1 cellular context compared by ENCODE assay signal in the genomic region with DNA sequence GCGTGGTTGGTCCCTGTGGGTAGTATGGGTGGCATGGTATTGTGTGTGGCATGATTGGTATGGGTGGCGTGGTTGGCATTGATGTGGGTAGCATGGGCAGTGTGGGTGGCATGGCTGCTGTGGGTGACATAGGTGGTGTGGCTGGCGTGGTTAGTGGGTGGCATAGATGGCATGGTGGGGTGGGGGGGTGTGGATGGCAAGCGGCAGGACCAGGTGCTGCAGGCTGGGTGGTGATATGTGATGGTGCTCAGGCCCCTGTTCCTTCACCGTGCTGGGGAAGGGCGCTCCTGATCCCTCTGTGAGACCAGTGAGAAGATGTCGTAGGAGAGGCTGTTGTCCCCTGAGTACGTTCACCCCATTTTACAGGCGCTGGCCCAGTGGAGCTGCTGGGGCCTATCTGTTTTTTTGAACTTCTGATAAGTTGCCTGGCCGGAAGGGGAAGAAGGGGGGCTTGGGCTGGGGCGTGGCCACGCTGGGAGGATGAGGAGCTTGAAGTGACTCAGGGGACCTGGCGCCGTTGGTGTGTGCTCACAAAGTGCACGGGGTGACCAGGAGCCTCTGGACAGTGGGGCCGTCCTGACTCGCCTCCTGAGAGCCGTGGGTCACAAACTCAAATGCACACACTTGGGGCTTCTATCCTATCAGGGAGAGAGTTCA.
TF ChIP-seq lines count a peak whose summit lies in the region.

No MANE protein-coding gene starts in this region.

TF ChIP-seq in K562, 482 proteins besides CTCF, POLR2A, EP300 and RAD21 (continued from another document and continues in another):
- TF ChIP-seq, protein P1, sequence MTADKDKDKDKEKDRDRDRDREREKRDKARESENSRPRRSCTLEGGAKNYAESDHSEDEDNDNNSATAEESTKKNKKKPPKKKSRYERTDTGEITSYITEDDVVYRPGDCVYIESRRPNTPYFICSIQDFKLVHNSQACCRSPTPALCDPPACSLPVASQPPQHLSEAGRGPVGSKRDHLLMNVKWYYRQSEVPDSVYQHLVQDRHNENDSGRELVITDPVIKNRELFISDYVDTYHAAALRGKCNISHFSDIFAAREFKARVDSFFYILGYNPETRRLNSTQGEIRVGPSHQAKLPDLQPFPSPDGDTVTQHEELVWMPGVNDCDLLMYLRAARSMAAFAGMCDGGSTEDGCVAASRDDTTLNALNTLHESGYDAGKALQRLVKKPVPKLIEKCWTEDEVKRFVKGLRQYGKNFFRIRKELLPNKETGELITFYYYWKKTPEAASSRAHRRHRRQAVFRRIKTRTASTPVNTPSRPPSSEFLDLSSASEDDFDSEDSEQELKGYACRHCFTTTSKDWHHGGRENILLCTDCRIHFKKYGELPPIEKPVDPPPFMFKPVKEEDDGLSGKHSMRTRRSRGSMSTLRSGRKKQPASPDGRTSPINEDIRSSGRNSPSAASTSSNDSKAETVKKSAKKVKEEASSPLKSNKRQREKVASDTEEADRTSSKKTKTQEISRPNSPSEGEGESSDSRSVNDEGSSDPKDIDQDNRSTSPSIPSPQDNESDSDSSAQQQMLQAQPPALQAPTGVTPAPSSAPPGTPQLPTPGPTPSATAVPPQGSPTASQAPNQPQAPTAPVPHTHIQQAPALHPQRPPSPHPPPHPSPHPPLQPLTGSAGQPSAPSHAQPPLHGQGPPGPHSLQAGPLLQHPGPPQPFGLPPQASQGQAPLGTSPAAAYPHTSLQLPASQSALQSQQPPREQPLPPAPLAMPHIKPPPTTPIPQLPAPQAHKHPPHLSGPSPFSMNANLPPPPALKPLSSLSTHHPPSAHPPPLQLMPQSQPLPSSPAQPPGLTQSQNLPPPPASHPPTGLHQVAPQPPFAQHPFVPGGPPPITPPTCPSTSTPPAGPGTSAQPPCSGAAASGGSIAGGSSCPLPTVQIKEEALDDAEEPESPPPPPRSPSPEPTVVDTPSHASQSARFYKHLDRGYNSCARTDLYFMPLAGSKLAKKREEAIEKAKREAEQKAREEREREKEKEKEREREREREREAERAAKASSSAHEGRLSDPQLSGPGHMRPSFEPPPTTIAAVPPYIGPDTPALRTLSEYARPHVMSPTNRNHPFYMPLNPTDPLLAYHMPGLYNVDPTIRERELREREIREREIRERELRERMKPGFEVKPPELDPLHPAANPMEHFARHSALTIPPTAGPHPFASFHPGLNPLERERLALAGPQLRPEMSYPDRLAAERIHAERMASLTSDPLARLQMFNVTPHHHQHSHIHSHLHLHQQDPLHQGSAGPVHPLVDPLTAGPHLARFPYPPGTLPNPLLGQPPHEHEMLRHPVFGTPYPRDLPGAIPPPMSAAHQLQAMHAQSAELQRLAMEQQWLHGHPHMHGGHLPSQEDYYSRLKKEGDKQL (CRISPR knock-in tag; IDR thresholded peaks at IDR 0.05; ENCODE audit: borderline replicate concordance) = no peak
- TF ChIP-seq ZNF316 (IDR thresholded peaks at IDR 0.05) = no peak
- no peak for TF ChIP-seq ZNF583 (CRISPR knock-in tag; IDR thresholded peaks at IDR 0.05)
- TF ChIP-seq ZNF57 (CRISPR knock-in tag; IDR thresholded peaks at IDR 0.05) = no peak
- TF ChIP-seq ELF1 (tag; IDR thresholded peaks at IDR 0.05) = no peak
- no peak for TF ChIP-seq ZNF134 (CRISPR knock-in tag; conservative IDR thresholded peaks at IDR 0.05)
- no peak for TF ChIP-seq C11orf30 (IDR thresholded peaks at IDR 0.05; ENCODE audit: low read depth)
- TF ChIP-seq ZNF408 (CRISPR knock-in tag; IDR thresholded peaks at IDR 0.05; ENCODE audit: low read depth) = no peak
- no peak for TF ChIP-seq ZNF766 (CRISPR knock-in tag; conservative IDR thresholded peaks at IDR 0.05)
- TF ChIP-seq, protein P2, sequence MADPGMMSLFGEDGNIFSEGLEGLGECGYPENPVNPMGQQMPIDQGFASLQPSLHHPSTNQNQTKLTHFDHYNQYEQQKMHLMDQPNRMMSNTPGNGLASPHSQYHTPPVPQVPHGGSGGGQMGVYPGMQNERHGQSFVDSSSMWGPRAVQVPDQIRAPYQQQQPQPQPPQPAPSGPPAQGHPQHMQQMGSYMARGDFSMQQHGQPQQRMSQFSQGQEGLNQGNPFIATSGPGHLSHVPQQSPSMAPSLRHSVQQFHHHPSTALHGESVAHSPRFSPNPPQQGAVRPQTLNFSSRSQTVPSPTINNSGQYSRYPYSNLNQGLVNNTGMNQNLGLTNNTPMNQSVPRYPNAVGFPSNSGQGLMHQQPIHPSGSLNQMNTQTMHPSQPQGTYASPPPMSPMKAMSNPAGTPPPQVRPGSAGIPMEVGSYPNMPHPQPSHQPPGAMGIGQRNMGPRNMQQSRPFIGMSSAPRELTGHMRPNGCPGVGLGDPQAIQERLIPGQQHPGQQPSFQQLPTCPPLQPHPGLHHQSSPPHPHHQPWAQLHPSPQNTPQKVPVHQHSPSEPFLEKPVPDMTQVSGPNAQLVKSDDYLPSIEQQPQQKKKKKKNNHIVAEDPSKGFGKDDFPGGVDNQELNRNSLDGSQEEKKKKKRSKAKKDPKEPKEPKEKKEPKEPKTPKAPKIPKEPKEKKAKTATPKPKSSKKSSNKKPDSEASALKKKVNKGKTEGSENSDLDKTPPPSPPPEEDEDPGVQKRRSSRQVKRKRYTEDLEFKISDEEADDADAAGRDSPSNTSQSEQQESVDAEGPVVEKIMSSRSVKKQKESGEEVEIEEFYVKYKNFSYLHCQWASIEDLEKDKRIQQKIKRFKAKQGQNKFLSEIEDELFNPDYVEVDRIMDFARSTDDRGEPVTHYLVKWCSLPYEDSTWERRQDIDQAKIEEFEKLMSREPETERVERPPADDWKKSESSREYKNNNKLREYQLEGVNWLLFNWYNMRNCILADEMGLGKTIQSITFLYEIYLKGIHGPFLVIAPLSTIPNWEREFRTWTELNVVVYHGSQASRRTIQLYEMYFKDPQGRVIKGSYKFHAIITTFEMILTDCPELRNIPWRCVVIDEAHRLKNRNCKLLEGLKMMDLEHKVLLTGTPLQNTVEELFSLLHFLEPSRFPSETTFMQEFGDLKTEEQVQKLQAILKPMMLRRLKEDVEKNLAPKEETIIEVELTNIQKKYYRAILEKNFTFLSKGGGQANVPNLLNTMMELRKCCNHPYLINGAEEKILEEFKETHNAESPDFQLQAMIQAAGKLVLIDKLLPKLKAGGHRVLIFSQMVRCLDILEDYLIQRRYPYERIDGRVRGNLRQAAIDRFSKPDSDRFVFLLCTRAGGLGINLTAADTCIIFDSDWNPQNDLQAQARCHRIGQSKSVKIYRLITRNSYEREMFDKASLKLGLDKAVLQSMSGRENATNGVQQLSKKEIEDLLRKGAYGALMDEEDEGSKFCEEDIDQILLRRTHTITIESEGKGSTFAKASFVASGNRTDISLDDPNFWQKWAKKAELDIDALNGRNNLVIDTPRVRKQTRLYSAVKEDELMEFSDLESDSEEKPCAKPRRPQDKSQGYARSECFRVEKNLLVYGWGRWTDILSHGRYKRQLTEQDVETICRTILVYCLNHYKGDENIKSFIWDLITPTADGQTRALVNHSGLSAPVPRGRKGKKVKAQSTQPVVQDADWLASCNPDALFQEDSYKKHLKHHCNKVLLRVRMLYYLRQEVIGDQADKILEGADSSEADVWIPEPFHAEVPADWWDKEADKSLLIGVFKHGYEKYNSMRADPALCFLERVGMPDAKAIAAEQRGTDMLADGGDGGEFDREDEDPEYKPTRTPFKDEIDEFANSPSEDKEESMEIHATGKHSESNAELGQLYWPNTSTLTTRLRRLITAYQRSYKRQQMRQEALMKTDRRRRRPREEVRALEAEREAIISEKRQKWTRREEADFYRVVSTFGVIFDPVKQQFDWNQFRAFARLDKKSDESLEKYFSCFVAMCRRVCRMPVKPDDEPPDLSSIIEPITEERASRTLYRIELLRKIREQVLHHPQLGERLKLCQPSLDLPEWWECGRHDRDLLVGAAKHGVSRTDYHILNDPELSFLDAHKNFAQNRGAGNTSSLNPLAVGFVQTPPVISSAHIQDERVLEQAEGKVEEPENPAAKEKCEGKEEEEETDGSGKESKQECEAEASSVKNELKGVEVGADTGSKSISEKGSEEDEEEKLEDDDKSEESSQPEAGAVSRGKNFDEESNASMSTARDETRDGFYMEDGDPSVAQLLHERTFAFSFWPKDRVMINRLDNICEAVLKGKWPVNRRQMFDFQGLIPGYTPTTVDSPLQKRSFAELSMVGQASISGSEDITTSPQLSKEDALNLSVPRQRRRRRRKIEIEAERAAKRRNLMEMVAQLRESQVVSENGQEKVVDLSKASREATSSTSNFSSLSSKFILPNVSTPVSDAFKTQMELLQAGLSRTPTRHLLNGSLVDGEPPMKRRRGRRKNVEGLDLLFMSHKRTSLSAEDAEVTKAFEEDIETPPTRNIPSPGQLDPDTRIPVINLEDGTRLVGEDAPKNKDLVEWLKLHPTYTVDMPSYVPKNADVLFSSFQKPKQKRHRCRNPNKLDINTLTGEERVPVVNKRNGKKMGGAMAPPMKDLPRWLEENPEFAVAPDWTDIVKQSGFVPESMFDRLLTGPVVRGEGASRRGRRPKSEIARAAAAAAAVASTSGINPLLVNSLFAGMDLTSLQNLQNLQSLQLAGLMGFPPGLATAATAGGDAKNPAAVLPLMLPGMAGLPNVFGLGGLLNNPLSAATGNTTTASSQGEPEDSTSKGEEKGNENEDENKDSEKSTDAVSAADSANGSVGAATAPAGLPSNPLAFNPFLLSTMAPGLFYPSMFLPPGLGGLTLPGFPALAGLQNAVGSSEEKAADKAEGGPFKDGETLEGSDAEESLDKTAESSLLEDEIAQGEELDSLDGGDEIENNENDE (IDR thresholded peaks at IDR 0.05; ENCODE audit: low read depth, low read length) = no peak
- no peak for TF ChIP-seq ZNF140 (CRISPR knock-in tag; IDR thresholded peaks at IDR 0.05)
- no peak for TF ChIP-seq ZNF274 (IDR thresholded peaks at IDR 0.05; ENCODE audit: borderline replicate concordance, low read depth, low read length)
- TF ChIP-seq, protein P3, sequence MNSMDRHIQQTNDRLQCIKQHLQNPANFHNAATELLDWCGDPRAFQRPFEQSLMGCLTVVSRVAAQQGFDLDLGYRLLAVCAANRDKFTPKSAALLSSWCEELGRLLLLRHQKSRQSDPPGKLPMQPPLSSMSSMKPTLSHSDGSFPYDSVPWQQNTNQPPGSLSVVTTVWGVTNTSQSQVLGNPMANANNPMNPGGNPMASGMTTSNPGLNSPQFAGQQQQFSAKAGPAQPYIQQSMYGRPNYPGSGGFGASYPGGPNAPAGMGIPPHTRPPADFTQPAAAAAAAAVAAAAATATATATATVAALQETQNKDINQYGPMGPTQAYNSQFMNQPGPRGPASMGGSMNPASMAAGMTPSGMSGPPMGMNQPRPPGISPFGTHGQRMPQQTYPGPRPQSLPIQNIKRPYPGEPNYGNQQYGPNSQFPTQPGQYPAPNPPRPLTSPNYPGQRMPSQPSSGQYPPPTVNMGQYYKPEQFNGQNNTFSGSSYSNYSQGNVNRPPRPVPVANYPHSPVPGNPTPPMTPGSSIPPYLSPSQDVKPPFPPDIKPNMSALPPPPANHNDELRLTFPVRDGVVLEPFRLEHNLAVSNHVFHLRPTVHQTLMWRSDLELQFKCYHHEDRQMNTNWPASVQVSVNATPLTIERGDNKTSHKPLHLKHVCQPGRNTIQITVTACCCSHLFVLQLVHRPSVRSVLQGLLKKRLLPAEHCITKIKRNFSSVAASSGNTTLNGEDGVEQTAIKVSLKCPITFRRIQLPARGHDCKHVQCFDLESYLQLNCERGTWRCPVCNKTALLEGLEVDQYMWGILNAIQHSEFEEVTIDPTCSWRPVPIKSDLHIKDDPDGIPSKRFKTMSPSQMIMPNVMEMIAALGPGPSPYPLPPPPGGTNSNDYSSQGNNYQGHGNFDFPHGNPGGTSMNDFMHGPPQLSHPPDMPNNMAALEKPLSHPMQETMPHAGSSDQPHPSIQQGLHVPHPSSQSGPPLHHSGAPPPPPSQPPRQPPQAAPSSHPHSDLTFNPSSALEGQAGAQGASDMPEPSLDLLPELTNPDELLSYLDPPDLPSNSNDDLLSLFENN (IDR thresholded peaks at IDR 0.05; ENCODE audit: low read depth in 2 of 2, low read length in 2 of 2) = no peak
- TF ChIP-seq ESRRB (CRISPR knock-in tag; IDR thresholded peaks at IDR 0.05; ENCODE audit: borderline replicate concordance) = no peak
- TF ChIP-seq ZNF436 (CRISPR knock-in tag; IDR thresholded peaks at IDR 0.05) = no peak
- no peak for TF ChIP-seq ZNF780A (CRISPR knock-in tag; IDR thresholded peaks at IDR 0.05)
- no peak for TF ChIP-seq FOXJ2 (tag; IDR thresholded peaks at IDR 0.05)
- TF ChIP-seq HDAC6 (IDR thresholded peaks at IDR 0.05; ENCODE audit: low read depth, low read length) = no peak
- TF ChIP-seq ATF1 (CRISPR knock-in tag; IDR thresholded peaks at IDR 0.05) = no peak
- peak; percentile 28; the same call in 1 of the 2 replicates for TF ChIP-seq ATF1 (tag; IDR thresholded peaks at IDR 0.05)
- no peak for TF ChIP-seq ZNF707 (CRISPR knock-in tag; conservative IDR thresholded peaks at IDR 0.05)
- TF ChIP-seq ZKSCAN8 (CRISPR knock-in tag; IDR thresholded peaks at IDR 0.05) = no peak
- no peak for TF ChIP-seq SREBF1 (IDR thresholded peaks at IDR 0.05; ENCODE audit: borderline replicate concordance, low read depth, low read length)
- TF ChIP-seq, protein P4, sequence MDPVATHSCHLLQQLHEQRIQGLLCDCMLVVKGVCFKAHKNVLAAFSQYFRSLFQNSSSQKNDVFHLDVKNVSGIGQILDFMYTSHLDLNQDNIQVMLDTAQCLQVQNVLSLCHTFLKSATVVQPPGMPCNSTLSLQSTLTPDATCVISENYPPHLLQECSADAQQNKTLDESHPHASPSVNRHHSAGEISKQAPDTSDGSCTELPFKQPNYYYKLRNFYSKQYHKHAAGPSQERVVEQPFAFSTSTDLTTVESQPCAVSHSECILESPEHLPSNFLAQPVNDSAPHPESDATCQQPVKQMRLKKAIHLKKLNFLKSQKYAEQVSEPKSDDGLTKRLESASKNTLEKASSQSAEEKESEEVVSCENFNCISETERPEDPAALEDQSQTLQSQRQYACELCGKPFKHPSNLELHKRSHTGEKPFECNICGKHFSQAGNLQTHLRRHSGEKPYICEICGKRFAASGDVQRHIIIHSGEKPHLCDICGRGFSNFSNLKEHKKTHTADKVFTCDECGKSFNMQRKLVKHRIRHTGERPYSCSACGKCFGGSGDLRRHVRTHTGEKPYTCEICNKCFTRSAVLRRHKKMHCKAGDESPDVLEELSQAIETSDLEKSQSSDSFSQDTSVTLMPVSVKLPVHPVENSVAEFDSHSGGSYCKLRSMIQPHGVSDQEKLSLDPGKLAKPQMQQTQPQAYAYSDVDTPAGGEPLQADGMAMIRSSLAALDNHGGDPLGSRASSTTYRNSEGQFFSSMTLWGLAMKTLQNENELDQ (CRISPR knock-in tag; IDR thresholded peaks at IDR 0.05; ENCODE audit: borderline replicate concordance) = no peak
- no peak for TF ChIP-seq ZNF764 (CRISPR knock-in tag; IDR thresholded peaks at IDR 0.05; ENCODE audit: low read depth)
- no peak for TF ChIP-seq DACH1 (IDR thresholded peaks at IDR 0.05; ENCODE audit: partially characterized antibody)
- TF ChIP-seq ETV1 (tag; conservative IDR thresholded peaks at IDR 0.05; ENCODE audit: low read depth) = peak; percentile 89
- no peak for TF ChIP-seq BDP1 (IDR thresholded peaks at IDR 0.05; ENCODE audit: insufficient read depth, insufficient read length)
- TF ChIP-seq TSC22D4 (tag; IDR thresholded peaks at IDR 0.05) = no peak
- no peak for TF ChIP-seq CSDE1 (IDR thresholded peaks at IDR 0.05)
- no peak for TF ChIP-seq NFATC3 (IDR thresholded peaks at IDR 0.05)
- TF ChIP-seq HOXB6 (CRISPR knock-in tag; IDR thresholded peaks at IDR 0.05; ENCODE audit: borderline replicate concordance) = no peak
- TF ChIP-seq KDM1A (IDR thresholded peaks at IDR 0.05) = no peak
- TF ChIP-seq SAFB (IDR thresholded peaks at IDR 0.05; ENCODE audit: borderline replicate concordance, low read depth, low read length) = no peak
- TF ChIP-seq HNRNPH1 (optimal IDR thresholded peaks at IDR 0.05; ENCODE audit: low read depth, low read length) = no peak
